ENCODE assay signal across 8 cellular contexts in the genomic region with DNA sequence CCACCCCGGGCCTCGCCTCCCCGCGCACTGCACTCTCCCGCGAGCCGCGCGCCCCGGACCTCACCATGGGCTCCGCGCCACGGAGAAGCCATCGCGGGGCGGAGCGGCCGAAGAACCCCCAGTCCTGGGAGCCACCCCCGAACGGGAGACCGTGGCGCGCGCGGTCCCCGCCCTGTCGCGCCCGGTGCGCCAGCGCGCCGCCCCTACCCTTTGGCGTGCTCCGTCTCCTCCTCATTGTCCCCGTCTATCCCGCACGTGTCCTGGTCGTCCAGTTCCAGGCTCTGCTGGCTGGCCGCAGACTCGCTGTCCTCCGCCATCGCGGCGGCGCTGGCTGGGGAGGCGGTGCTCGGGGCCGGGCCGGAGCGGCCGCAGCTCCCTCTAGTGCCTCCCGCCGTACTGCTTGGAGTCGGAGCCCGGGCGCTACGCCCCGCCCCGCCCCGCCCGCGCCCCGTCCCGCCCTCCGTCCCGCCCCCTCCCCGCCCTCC. TPM values are rescaled to one million over a fixed set of nuclear protein-coding genes. Genes with fewer than 3 reads are reported as not detected.
DNase-seq lines count a peak whose midpoint lies in the region; ATAC-seq and TF ChIP-seq lines count a peak whose summit lies in the region.

A gene (minus strand): TSS at position 398 of the 485 bp plus-strand sequence. CDS start 81 bp downstream, at position 317.

- H3K27ac ChIP-seq in mucosa of rectum (ENCODE audit: low read depth in 2 of 2, low read length in 2 of 2) = peak within 1 kb of the TSS; percentile 87 to 92
- peak within 1 kb of the TSS; percentile 74 to 94 for H3K27ac ChIP-seq in uterus

- H3K36me3 ChIP-seq in mucosa of rectum (ENCODE audit: control insufficient read depth in 2 of 2, insufficient read depth in 2 of 2, low read length in 2 of 2) (no peaks in the 10 kb centered on the region), uterus (no peaks in the 10 kb centered on the region)

- H3K9ac ChIP-seq in mucosa of rectum (ENCODE audit: low read depth in 1 of 2, low read length in 2 of 2) = peak within 1 kb of the TSS; percentile 77 to 95

- H3K4me1 ChIP-seq in mucosa of rectum (ENCODE audit: control insufficient read depth in 2 of 2, insufficient read depth in 2 of 2, low read length in 2 of 2) (peaks cover 12 to 21% of the 10 kb centered on the region in 2 donors), uterus (peaks cover 2 to 5% of the 10 kb centered on the region in 2 donors)

- H3K4me3 Mint-ChIP-seq in T-helper 17 cell = peak within 1 kb of the TSS; percentile 97

- H3K4me3 ChIP-seq in mucosa of rectum (ENCODE audit: low read length in 2 of 2) (peak within 1 kb of the TSS; percentile 89 to 95), uterus (peak within 1 kb of the TSS; percentile 49 to 89)

- in situ Hi-C loops in GM13977 (cut with MboI; ENCODE audit: low pct_unique_long_range_greater_than_20kb, low sequenced_read_pairs, unreplicated experiment) = no loop called here

- TF ChIP-seq POLR2A in uterus (IDR thresholded peaks at IDR 0.05) = peak; percentile 96 to 98

- DNase-seq in AG20443 (ENCODE audit: low spot score) (peak; percentile 75), GM13977 (ENCODE audit: low spot score) (no peak), NAMALWA (ENCODE audit: low spot score) (peak; percentile 75), T-helper 17 cell (peak in 2 of 3 donors; percentile 58 to 72), epidermal melanocyte (ENCODE audit: insufficient read length, low spot score) (peak; percentile 86), uterus (peak in 1 of 2 donors; percentile 87)

- no peaks in the 10 kb centered on the region for H3K36me3 Mint-ChIP-seq in T-helper 17 cell (ENCODE audit: low read depth)

- intact Hi-C loops in uterus (cut with DNase I; ENCODE audit: low total_unique reads) = no loop called here

- TF ChIP-seq CTCF in GM13977 (IDR thresholded peaks at IDR 0.05; ENCODE audit: extremely low read depth, insufficient read depth, missing control alignments) (peak; percentile 50), uterus (IDR thresholded peaks at IDR 0.05) (peak in 3 of 4 experiments; percentile 52 to 76 (median 67))

- H3K9me3 ChIP-seq in T-helper 17 cell (ENCODE audit: control insufficient read depth, low read length, poor library complexity, severe bottlenecking) (no peaks in the 10 kb centered on the region), mucosa of rectum (ENCODE audit: control insufficient read depth in 2 of 2, low read length in 2 of 2) (no peaks in the 10 kb centered on the region), uterus (no peaks in the 10 kb centered on the region)

- H3K27me3 ChIP-seq in mucosa of rectum (ENCODE audit: control insufficient read depth in 2 of 2, insufficient read depth in 2 of 2, low read length in 2 of 2) (no peaks in the 10 kb centered on the region), uterus (no peaks in the 10 kb centered on the region)

- ATAC-seq in HG02678 (IDR thresholded peaks at IDR 0.05; ENCODE audit: unreplicated experiment) (peak; percentile 87), T-helper 17 cell (peak; percentile 78)

- H3K27me3 Mint-ChIP-seq in T-helper 17 cell = no peaks in the 10 kb centered on the region

- peak within 1 kb of the TSS; percentile 93 for H3K27ac Mint-ChIP-seq in T-helper 17 cell

- H3K4me1 Mint-ChIP-seq in T-helper 17 cell = peaks cover 49% of the 10 kb centered on the region

RNA-seq across cellular contexts. Expression of the gene that starts here (rescaled TPM):
- total RNA-seq in T-helper 17 cell (10 to 100 TPM; 42.2 to 42.9 TPM), uterus (10 to 100 TPM in 3 of 4 donors, 1 to 10 TPM in 1; 7.4 to 42.7 (median 35.5) TPM)
